Comparison of ENCODE assay signal across 6 cellular contexts in genomic region chr11:64241175-64241429, GRCh38. TPM values are rescaled to one million over a fixed set of nuclear protein-coding genes. Genes with fewer than 3 reads are reported as not detected.
A peak's percentile ranks its signal among the peaks of the same experiment; 100 is the strongest.
DNase-seq lines count a peak whose midpoint lies in the region; ATAC-seq and TF ChIP-seq lines count a peak whose summit lies in the region.

No MANE protein-coding gene starts in this region.

- ATAC-seq in HG02852 (IDR thresholded peaks at IDR 0.05; ENCODE audit: unreplicated experiment) (peak; percentile 62), GM21367 (IDR thresholded peaks at IDR 0.05; ENCODE audit: unreplicated experiment) (no peak)

- no peak for DNase-seq in neural crest cell (ENCODE audit: low read depth, low spot score)
- no peak for DNase-seq in NCI-H1436 treated with DMSO at 0.1 percent for 48 hours (lab: John Stamatoyannopoulos, UW)
- DNase-seq in stimulated activated CD4-positive, alpha-beta T cell treated with anti-CD3 and anti-CD28 coated beads, Interleukin-4, amount 100 ng/mL, for 24 hours = no peak

- H3K27me3 Mint-ChIP-seq in brain = no peaks in the 10 kb centered on the region
- peaks cover 2% of the 10 kb centered on the region for H3K27me3 Mint-ChIP-seq in neural crest cell (ENCODE audit: low read depth)

- TF ChIP-seq CTCF in brain (conservative IDR thresholded peaks at IDR 0.05) (no peak), neural crest cell (conservative IDR thresholded peaks at IDR 0.05) (no peak)

- H3K36me3 Mint-ChIP-seq in brain (peaks cover 7% of the 10 kb centered on the region), neural crest cell (ENCODE audit: low read depth) (peaks cover 3% of the 10 kb centered on the region)

- H3K4me3 Mint-ChIP-seq in brain (peak overlapping the region; percentile 87 to 90 (median 89)), neural crest cell (peak overlapping the region; percentile 95)

- H3K4me1 Mint-ChIP-seq in brain = peaks cover 46% of the 10 kb centered on the region
- peaks cover 21% of the 10 kb centered on the region for H3K4me1 Mint-ChIP-seq in neural crest cell

- peak overlapping the region; percentile 96 to 99 (median 97) for H3K27ac Mint-ChIP-seq in brain
- peak overlapping the region; percentile 96 for H3K27ac Mint-ChIP-seq in neural crest cell (ENCODE audit: unreplicated experiment)

- no peaks in the 10 kb centered on the region for H3K9me3 Mint-ChIP-seq in brain
- H3K9me3 Mint-ChIP-seq in neural crest cell = no peaks in the 10 kb centered on the region

RNA-seq across cellular contexts. Expression of gene FKBP2, which starts 0.2 kb away (rescaled TPM):
- 247 TPM for polyA plus RNA-seq in brain (ENCODE audit: insufficient read depth, low read depth, low replicate concordance)
- 29.2 and 33.7 TPM in 2 replicates for total RNA-seq in neural crest cell

RNA-seq across cellular contexts. Expression of gene PPP1R14B, which starts 5.6 kb away (rescaled TPM):
- polyA plus RNA-seq in brain (ENCODE audit: insufficient read depth, low read depth, low replicate concordance) = 334 TPM
- 286 and 296 TPM in 2 replicates for total RNA-seq in neural crest cell

RNA-seq across cellular contexts. Expression of gene VEGFB, which starts 6.7 kb away (rescaled TPM):
- 232 TPM for polyA plus RNA-seq in brain (ENCODE audit: insufficient read depth, low read depth, low replicate concordance)
- total RNA-seq in neural crest cell = 61.2 and 62.7 TPM in 2 replicates

RNA-seq across cellular contexts. Expression of gene PLCB3, which starts 10.2 kb away (rescaled TPM):
- 8.6 TPM for polyA plus RNA-seq in brain (ENCODE audit: insufficient read depth, low read depth, low replicate concordance)
- 36.4 and 40.5 TPM in 2 replicates for total RNA-seq in neural crest cell

RNA-seq across cellular contexts. Expression of gene DNAJC4, which starts 10.8 kb away (rescaled TPM):
- 204 TPM for polyA plus RNA-seq in brain (ENCODE audit: insufficient read depth, low read depth, low replicate concordance)
- 27.2 TPM in 2 replicates for total RNA-seq in neural crest cell
